9 cellular contexts compared by ENCODE assay signal in the genomic region with DNA sequence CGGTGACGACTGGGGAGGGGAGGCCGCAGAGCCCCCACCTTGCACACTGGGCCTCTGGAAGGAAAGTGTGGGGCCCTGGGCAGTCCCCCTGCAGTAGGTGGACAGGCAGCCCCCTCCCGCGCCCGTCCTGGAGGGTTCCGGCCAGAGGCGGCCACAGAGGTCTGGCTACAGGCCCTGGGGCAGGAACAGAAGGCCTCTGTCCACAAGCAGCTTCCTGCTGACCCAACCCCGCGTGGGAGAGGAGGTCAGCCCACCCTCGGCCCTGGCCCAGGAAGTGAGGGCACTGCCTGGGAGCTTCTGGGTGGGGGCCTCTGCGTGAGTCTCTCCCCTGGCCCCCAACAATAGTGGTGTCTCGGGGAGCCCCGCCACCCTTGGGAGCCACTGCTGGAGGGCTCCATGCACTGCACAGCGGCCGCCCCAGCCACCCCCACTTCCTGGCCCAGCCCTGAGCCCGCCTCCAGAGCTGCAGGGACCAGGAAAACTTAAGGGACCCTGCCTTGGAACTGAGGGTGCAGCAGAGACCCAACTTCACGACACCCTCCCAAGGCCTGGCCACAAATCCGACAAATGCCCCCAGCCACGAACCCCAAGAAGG. TPM values are rescaled to one million over a fixed set of nuclear protein-coding genes. Genes with fewer than 3 reads are reported as not detected.
DNase-seq lines count a peak whose midpoint lies in the region; ATAC-seq and TF ChIP-seq lines count a peak whose summit lies in the region.
"Had no signal": no experiment of that assay in that cellular context is flagged by ENCODE, and none has a peak within 500 bp of the region (broad histone marks: within the 10 kb centered on the region; RNA-seq: fewer than 3 reads in every experiment).

No MANE protein-coding gene starts in this region.

- ATAC-seq in Panc1, result peak; percentile 17
- ATAC-seq in CD4-positive, alpha-beta T cell (ENCODE audit: poor library complexity), result no peak

- no peak for TF ChIP-seq RAD21 in liver (IDR thresholded peaks at IDR 0.05)

- POLR2A ChIA-PET in Panc1 (lab: Charles Lee), result interaction anchor here (0.7 kb wide), 1 partner anchor 128 kb away, joined by 3 read pairs; no protein-coding TSS in a partner anchor
- POLR2A ChIA-PET in CD4-positive, alpha-beta T cell (lab: Charles Lee), result no interaction called here
- POLR2A ChIA-PET in activated CD4-positive, alpha-beta T cell treated with anti-CD3 and anti-CD28 coated beads, Interleukin-2, amount 10 ng/mL, durations not matched to agents 7 days and 5 days (lab: Charles Lee), result no interaction called here

- no peak for TF ChIP-seq CTCF in Panc1 (IDR thresholded peaks at IDR 0.05)
- no peak for TF ChIP-seq CTCF in endodermal cell (conservative IDR thresholded peaks at IDR 0.05)
- no peak for TF ChIP-seq CTCF in liver (IDR thresholded peaks at IDR 0.05; ENCODE audit: low read depth, low read length, missing input control)
- no peak for TF ChIP-seq CTCF in CD4-positive, alpha-beta T cell (IDR thresholded peaks at IDR 0.05)

- H3K9me3 ChIP-seq in Panc1 (ENCODE audit: control insufficient read depth, insufficient read depth, low read depth, low read length) (no peaks in the 10 kb centered on the region), endodermal cell (ENCODE audit: control insufficient read depth, low read length) (no peaks in the 10 kb centered on the region), liver (ENCODE audit: control insufficient read depth in 4 of 4, low read length in 3 of 4) (no peaks in the 10 kb centered on the region)
- no peaks in the 10 kb centered on the region for H3K9me3 ChIP-seq in CD4-positive, alpha-beta T cell (ENCODE audit: control insufficient read depth, low read length)

- peaks cover 2% of the 10 kb centered on the region; the same call in 1 of the 2 replicates for H3K36me3 ChIP-seq in Panc1 (ENCODE audit: control insufficient read depth, insufficient read depth, low read length)
- H3K36me3 ChIP-seq in endodermal cell (ENCODE audit: control insufficient read depth, insufficient read depth, low read length), result no peaks in the 10 kb centered on the region
- no peaks in the 10 kb centered on the region for H3K36me3 ChIP-seq in liver (ENCODE audit: control insufficient read depth in 4 of 4, insufficient read depth in 3 of 4, low read depth in 1 of 4, low read length in 3 of 4)

- peaks cover 2% of the 10 kb centered on the region for H3K27me3 Mint-ChIP-seq in endodermal cell (ENCODE audit: insufficient read depth)
- no peaks in the 10 kb centered on the region for H3K27me3 Mint-ChIP-seq in CD4-positive, alpha-beta T cell
- H3K27me3 Mint-ChIP-seq in activated CD4-positive, alpha-beta T cell treated with anti-CD3 and anti-CD28 coated beads, Interleukin-2, amount 10 ng/mL, durations not matched to agents 7 days and 5 days, result no peaks in the 10 kb centered on the region
- H3K27me3 Mint-ChIP-seq: activated naive CD8-positive, alpha-beta T cell treated with anti-CD3 and anti-CD28 coated beads for 36 hours had no signal

- H3K4me3 Mint-ChIP-seq in endodermal cell, result no peak overlapping the region
- no peak overlapping the region for H3K4me3 Mint-ChIP-seq in CD4-positive, alpha-beta T cell
- no peak overlapping the region for H3K4me3 Mint-ChIP-seq in activated CD4-positive, alpha-beta T cell treated with anti-CD3 and anti-CD28 coated beads, Interleukin-2, amount 10 ng/mL, durations not matched to agents 7 days and 5 days
- H3K4me3 Mint-ChIP-seq: activated naive CD8-positive, alpha-beta T cell treated with anti-CD3 and anti-CD28 coated beads for 36 hours had no signal

- in situ Hi-C loops in Panc1 (cut with HindIII; ENCODE audit: low pct_unique_long_range_greater_than_20kb, low sequenced_read_pairs), result no loop called here

- H3K27me3 ChIP-seq in Panc1 (ENCODE audit: control insufficient read depth, insufficient read depth, low read length), result no peaks in the 10 kb centered on the region
- H3K27me3 ChIP-seq in endodermal cell (ENCODE audit: control insufficient read depth, insufficient read depth, low read length, poor library complexity, severe bottlenecking), result no peaks in the 10 kb centered on the region
- H3K27me3 ChIP-seq in liver (ENCODE audit: control insufficient read depth in 4 of 4, insufficient read depth in 4 of 4, low read length in 3 of 4), result no peaks in the 10 kb centered on the region
- H3K27me3 ChIP-seq in CD4-positive, alpha-beta T cell (ENCODE audit: control insufficient read depth, insufficient read depth, low read length), result no peaks in the 10 kb centered on the region

- H3K27ac ChIP-seq in Panc1 (ENCODE audit: low read length) (peak overlapping the region; percentile 87), endodermal cell (ENCODE audit: low read depth, low read length) (peak overlapping the region; percentile 44), liver (ENCODE audit: low read depth in 1 of 2, low read length in 2 of 2) (peak overlapping the region; percentile 48 to 51), temporal lobe (ENCODE audit: low read depth, low read length) (peak overlapping the region; percentile 50)
- no peak overlapping the region for H3K27ac ChIP-seq in CD4-positive, alpha-beta T cell (ENCODE audit: low read depth, low read length)

- H3K4me3 ChIP-seq in Panc1 (ENCODE audit: low read depth in 2 of 2, low read length in 2 of 2) (peak overlapping the region; percentile 33 to 53), endodermal cell (ENCODE audit: low read length) (no peak overlapping the region), liver (ENCODE audit: low read depth in 1 of 3, low read length in 3 of 3) (no peak overlapping the region)

- BruUV-seq in Panc1 (replicated peaks; lab: Mats Ljungman, UMichigan), result no TSS peak

- H3K4me1 Mint-ChIP-seq in endodermal cell, result peaks cover 3% of the 10 kb centered on the region
- no peaks in the 10 kb centered on the region for H3K4me1 Mint-ChIP-seq in CD4-positive, alpha-beta T cell (ENCODE audit: low read depth)
- peaks cover 4% of the 10 kb centered on the region for H3K4me1 Mint-ChIP-seq in activated CD4-positive, alpha-beta T cell treated with anti-CD3 and anti-CD28 coated beads, Interleukin-2, amount 10 ng/mL, durations not matched to agents 7 days and 5 days

- CTCF ChIA-PET in Panc1 (lab: Charles Lee), result interaction anchor here (0.6 to 1.2 kb wide), 2 partner anchors 101 to 304 kb away, joined by 3 read pairs; a partner anchor contains a TSS
- CTCF ChIA-PET in CD4-positive, alpha-beta T cell (lab: Charles Lee), result no interaction called here
- CTCF ChIA-PET in activated CD4-positive, alpha-beta T cell treated with anti-CD3 and anti-CD28 coated beads, Interleukin-2, amount 10 ng/mL, durations not matched to agents 7 days and 5 days (lab: Charles Lee), result no interaction called here

- DNase-seq in Panc1 (ENCODE audit: low read depth, low spot score), result no peak
- no peak for DNase-seq in endodermal cell
- no peak for DNase-seq in activated CD4-positive, alpha-beta T cell treated with anti-CD3 and anti-CD28 coated beads, Interleukin-2, amount 50 U/mL, for 1 hour
- DNase-seq in activated effector memory CD4-positive, alpha-beta T cell treated with anti-CD3 and anti-CD28 coated beads, Interleukin-2, amount 50 U/mL, for 16 hours, result no peak
- DNase-seq in CD4-positive, alpha-beta T cell, result no peak
- DNase-seq in activated CD4-positive, alpha-beta T cell treated with anti-CD3 and anti-CD28 coated beads, Interleukin-2, amount 10 ng/mL, durations not matched to agents 7 days and 5 days, result no peak
- DNase-seq: activated naive CD8-positive, alpha-beta T cell treated with anti-CD3 and anti-CD28 coated beads for 36 hours had no signal

- no peak overlapping the region for H3K9ac ChIP-seq in endodermal cell (ENCODE audit: extremely low read depth, low read length, poor library complexity, severe bottlenecking)
- no peak overlapping the region for H3K9ac ChIP-seq in liver (ENCODE audit: low read depth in 1 of 2, low read length in 2 of 2)

- 83 to 89% methylated on average over 14 to 20 of the region's 20 CpGs for WGBS in endodermal cell (ENCODE audit: insufficient coverage in 1 of 2, insufficient read length in 1 of 2), 2 experiments
- 70% methylated on average over 20 of the region's 20 CpGs for WGBS in liver

- no peak overlapping the region for H3K27ac Mint-ChIP-seq in endodermal cell
- no peak overlapping the region for H3K27ac Mint-ChIP-seq in CD4-positive, alpha-beta T cell
- no peak overlapping the region for H3K27ac Mint-ChIP-seq in activated CD4-positive, alpha-beta T cell treated with anti-CD3 and anti-CD28 coated beads, Interleukin-2, amount 10 ng/mL, durations not matched to agents 7 days and 5 days
- H3K27ac Mint-ChIP-seq: activated naive CD8-positive, alpha-beta T cell treated with anti-CD3 and anti-CD28 coated beads for 36 hours had no signal

- no peaks in the 10 kb centered on the region for H3K36me3 Mint-ChIP-seq in endodermal cell (ENCODE audit: low read depth)
- no peaks in the 10 kb centered on the region for H3K36me3 Mint-ChIP-seq in CD4-positive, alpha-beta T cell (ENCODE audit: low read depth)
- H3K36me3 Mint-ChIP-seq in activated CD4-positive, alpha-beta T cell treated with anti-CD3 and anti-CD28 coated beads, Interleukin-2, amount 10 ng/mL, durations not matched to agents 7 days and 5 days (ENCODE audit: low read depth), result no peaks in the 10 kb centered on the region
- H3K36me3 Mint-ChIP-seq: activated naive CD8-positive, alpha-beta T cell treated with anti-CD3 and anti-CD28 coated beads for 36 hours had no signal

- no peaks in the 10 kb centered on the region for H3K9me3 Mint-ChIP-seq in endodermal cell
- H3K9me3 Mint-ChIP-seq in CD4-positive, alpha-beta T cell, result no peaks in the 10 kb centered on the region
- no peaks in the 10 kb centered on the region for H3K9me3 Mint-ChIP-seq in activated CD4-positive, alpha-beta T cell treated with anti-CD3 and anti-CD28 coated beads, Interleukin-2, amount 10 ng/mL, durations not matched to agents 7 days and 5 days
- H3K9me3 Mint-ChIP-seq: activated naive CD8-positive, alpha-beta T cell treated with anti-CD3 and anti-CD28 coated beads for 36 hours had no signal

- intact Hi-C loops in Panc1 (cut with micrococcal nuclease; ENCODE audit: unreplicated experiment), result loop anchor here (5.0 kb wide), 1 partner anchor 248 kb away; no protein-coding TSS in a partner anchor
- intact Hi-C loops in CD4-positive, alpha-beta T cell (cut with DNase I, micrococcal nuclease), result loop anchor here in 1 of 2 experiments (5.0 kb wide), 1 partner anchor 1178 kb away; a partner anchor contains a TSS

- H3K4me1 ChIP-seq in Panc1 (ENCODE audit: control insufficient read depth, insufficient read depth, low read length) (peaks cover 76% of the 10 kb centered on the region), endodermal cell (ENCODE audit: control insufficient read depth, insufficient read depth, low read length) (no peaks in the 10 kb centered on the region), liver (ENCODE audit: control insufficient read depth in 4 of 4, insufficient read depth in 4 of 4, low read length in 3 of 4) (peaks cover 12 to 43% (median 24%) of the 10 kb centered on the region in 4 donors)

RNA-seq across cellular contexts. Expression of a gene that starts 4.7 kb away (rescaled TPM):
- 144 TPM for total RNA-seq in Panc1 (2021; ENCODE audit: unreplicated experiment)
- 127 TPM for polyA plus RNA-seq in Panc1 (2012; ENCODE audit: insufficient read length)
- total RNA-seq in endodermal cell, result 10 to 100 TPM; 19.4 to 24.8 TPM
- 25.2 TPM for polyA plus RNA-seq in endodermal cell (2013, experiment 1 of 2)
- 26.2 TPM for polyA plus RNA-seq in endodermal cell (2013, experiment 2 of 2)
- 10 to 100 TPM; 10.0 to 16.3 TPM for total RNA-seq in liver
- polyA plus RNA-seq in liver, result 1 to 10 TPM; 2.9 to 5.2 TPM
- total RNA-seq in temporal lobe, result 4.7 TPM
- total RNA-seq in CD4-positive, alpha-beta T cell, result 1 to 10 TPM; 1.9 to 2.2 TPM
- 1 to 10 TPM; 2.1 to 2.7 TPM for total RNA-seq in activated CD4-positive, alpha-beta T cell treated with anti-CD3 and anti-CD28 coated beads, Interleukin-2, amount 10 ng/mL, durations not matched to agents 7 days and 5 days

RNA-seq across cellular contexts. Expression of a gene that starts 49.6 kb away (rescaled TPM):
- total RNA-seq in Panc1 (2021; ENCODE audit: unreplicated experiment), result 173 TPM
- polyA plus RNA-seq in Panc1 (2012; ENCODE audit: insufficient read length), result 196 TPM
- total RNA-seq in endodermal cell, result 100 to 1,000 TPM; 145 to 178 TPM
- 71.2 TPM for polyA plus RNA-seq in endodermal cell (2013, experiment 1 of 2)
- 59.7 TPM for polyA plus RNA-seq in endodermal cell (2013, experiment 2 of 2)
- 10 to 100 TPM; 26.8 to 34.6 TPM for total RNA-seq in liver
- 10 to 100 TPM; 14.6 to 37.9 TPM for polyA plus RNA-seq in liver
- 32.2 TPM for total RNA-seq in temporal lobe
- 10 to 100 TPM; 91.0 to 91.5 TPM for total RNA-seq in CD4-positive, alpha-beta T cell
- 100 to 1,000 TPM in 1 of 2 experiments, 10 to 100 TPM in 1; 90.6 to 104 TPM for total RNA-seq in activated CD4-positive, alpha-beta T cell treated with anti-CD3 and anti-CD28 coated beads, Interleukin-2, amount 10 ng/mL, durations not matched to agents 7 days and 5 days

Comparison
In these comparisons a context has a peak if more than half of its experiments do, and no peak if none do; other contexts are left out.
1. H3K4me3 ChIP-seq: peak in Panc1 (2 of 2); none in endodermal cell (single experiment) and liver (0 of 3).